In genomic region chr13:110989331-110989730, GRCh38 we compare ENCODE assay signal across 1 cellular context.
TF ChIP-seq lines count a peak whose summit lies in the region.

No MANE protein-coding gene starts in this region.

TF ChIP-seq in K562, 482 proteins besides CTCF, POLR2A, EP300 and RAD21 (continued from another document):
- TF ChIP-seq PRDM10 (IDR thresholded peaks at IDR 0.05; ENCODE audit: partially characterized antibody), result no peak
- no peak for TF ChIP-seq THAP12 (CRISPR knock-in tag; IDR thresholded peaks at IDR 0.05)
